In genomic region chr14:63470877-63471565, GRCh38 we compare ENCODE assay signal across 8 cellular contexts.
A peak's percentile ranks its signal among the peaks of the same experiment; 100 is the strongest.
DNase-seq lines count a peak whose midpoint lies in the region; ATAC-seq, FAIRE-seq and TF ChIP-seq lines count a peak whose summit lies in the region.

No MANE protein-coding gene starts in this region.

- dilution Hi-C loops in keratinocyte (cut with MboI; ENCODE audit: extremely low pct_ligation_motif_present, low sequenced_read_pairs): no loop called here

- peak overlapping the region; percentile 33 for H3K4me3 Mint-ChIP-seq in T-helper 1 cell treated with Interleukin-12 subunit alpha and Interleukin-12 subunit beta and Interleukin-4 antibody, amounts not matched to agents 30 μg/mL and 1 μg/mL, for 36 hours

- no peak for FAIRE-seq in keratinocyte (lab: Jason Lieb, UNC)

- peaks cover 63% of the 10 kb centered on the region for H3K79me2 ChIP-seq in keratinocyte (ENCODE audit: control insufficient read depth, insufficient read depth, low read length)

- no peak overlapping the region for H3K9ac ChIP-seq in keratinocyte (ENCODE audit: control insufficient read depth, extremely low read depth, insufficient read depth, low read length)

- H2AFZ ChIP-seq in keratinocyte (ENCODE audit: control insufficient read depth, low read length): no peak overlapping the region

- H3K9me1 ChIP-seq in keratinocyte (ENCODE audit: control insufficient read depth, extremely low read depth, insufficient read depth, low read length): peaks cover 3% of the 10 kb centered on the region

- peaks cover 44% of the 10 kb centered on the region for H3K4me1 ChIP-seq in keratinocyte (ENCODE audit: control insufficient read depth, extremely low read depth, insufficient read depth, low read length)

- H3K4me2 ChIP-seq in keratinocyte (ENCODE audit: control insufficient read depth, extremely low read depth, insufficient read depth, low read depth, low read length): peak overlapping the region; percentile 52

- H3K36me3 Mint-ChIP-seq in T-helper 1 cell treated with Interleukin-12 subunit alpha and Interleukin-12 subunit beta and Interleukin-4 antibody, amounts not matched to agents 30 μg/mL and 1 μg/mL, for 36 hours (ENCODE audit: low read depth): peaks cover 2% of the 10 kb centered on the region

- peaks cover 37% of the 10 kb centered on the region for H3K4me1 Mint-ChIP-seq in T-helper 1 cell treated with Interleukin-12 subunit alpha and Interleukin-12 subunit beta and Interleukin-4 antibody, amounts not matched to agents 30 μg/mL and 1 μg/mL, for 36 hours (ENCODE audit: low read depth)

- DNase-seq in CD1c-positive myeloid dendritic cell (ENCODE audit: extremely low spot score): peak; percentile 64
- DNase-seq in keratinocyte (ENCODE audit: low read depth, low spot score): peak; percentile 19
- DNase-seq in stimulated activated CD4-positive, alpha-beta T cell treated with anti-CD3 and anti-CD28 coated beads, Interleukin-15, amount 100 ng/mL, for 24 hours: no peak
- DNase-seq in NCI-H2029 treated with DMSO at 0.1 percent for 48 hours (lab: John Stamatoyannopoulos, UW): no peak
- DNase-seq in midbrain (lab: John Stamatoyannopoulos, UW): no peak

- H3K27ac ChIP-seq in keratinocyte (ENCODE audit: control insufficient read depth, insufficient read depth, low read length): peak overlapping the region; percentile 66

- peak; percentile 90 for ATAC-seq in GM19328 (IDR thresholded peaks at IDR 0.05; ENCODE audit: unreplicated experiment)
- ATAC-seq in HG03139 (IDR thresholded peaks at IDR 0.05; ENCODE audit: unreplicated experiment): peak; percentile 73

- H3K27me3 Mint-ChIP-seq in T-helper 1 cell treated with Interleukin-12 subunit alpha and Interleukin-12 subunit beta and Interleukin-4 antibody, amounts not matched to agents 30 μg/mL and 1 μg/mL, for 36 hours (ENCODE audit: low read depth): no peaks in the 10 kb centered on the region

- no peaks in the 10 kb centered on the region for H4K20me1 ChIP-seq in keratinocyte (ENCODE audit: control insufficient read depth, extremely low read depth, insufficient read depth, low read length)

- no peaks in the 10 kb centered on the region for H3K9me3 Mint-ChIP-seq in T-helper 1 cell treated with Interleukin-12 subunit alpha and Interleukin-12 subunit beta and Interleukin-4 antibody, amounts not matched to agents 30 μg/mL and 1 μg/mL, for 36 hours

- H3K27ac Mint-ChIP-seq in T-helper 1 cell treated with Interleukin-12 subunit alpha and Interleukin-12 subunit beta and Interleukin-4 antibody, amounts not matched to agents 30 μg/mL and 1 μg/mL, for 36 hours: peak overlapping the region; percentile 67

- no peaks in the 10 kb centered on the region for H3K9me3 ChIP-seq in keratinocyte (ENCODE audit: control insufficient read depth, low read depth, low read length)

- no peak overlapping the region for H3K4me3 ChIP-seq in keratinocyte (ENCODE audit: control insufficient read depth in 2 of 3, extremely low read depth in 1 of 3, insufficient read depth in 2 of 3, low read depth in 1 of 3, low read length in 3 of 3)

- H3K36me3 ChIP-seq in keratinocyte (ENCODE audit: control insufficient read depth in 2 of 2, extremely low read depth in 1 of 2, insufficient read depth in 2 of 2, low read length in 2 of 2): no peaks in the 10 kb centered on the region

- no peak for TF ChIP-seq CTCF in keratinocyte (optimal IDR thresholded peaks at IDR 0.05 in 1 of 3, IDR thresholded peaks at IDR 0.05 in 1 of 3, conservative IDR thresholded peaks at IDR 0.05 in 1 of 3; ENCODE audit: extremely low read depth in 1 of 3, insufficient read depth in 2 of 3, low read length in 3 of 3)

- H3K27me3 ChIP-seq in keratinocyte (ENCODE audit: control insufficient read depth, extremely low read depth, insufficient read depth, low read length): no peaks in the 10 kb centered on the region

Comparison
In these comparisons a context has a peak if more than half of its experiments do, and no peak if none do; other contexts are left out.
1. DNase-seq: peak in CD1c-positive myeloid dendritic cell (single experiment) and keratinocyte (single experiment); none in stimulated activated CD4-positive, alpha-beta T cell treated with anti-CD3 and anti-CD28 coated beads, Interleukin-15, amount 100 ng/mL, for 24 hours (single experiment), NCI-H2029 treated with DMSO at 0.1 percent for 48 hours (single experiment) and midbrain (single experiment).